ENCODE assay signal across 8 cellular contexts in genomic region chr16:83898463-83899271, GRCh38. TPM values are rescaled to one million over a fixed set of nuclear protein-coding genes. Genes with fewer than 3 reads are reported as not detected.
DNase-seq lines count a peak whose midpoint lies in the region; ATAC-seq and TF ChIP-seq lines count a peak whose summit lies in the region.

TSS of gene MLYCD (plus strand) at chr16:83899115. CDS start at chr16:83899145, 30 bp downstream.

- peaks cover 4% of the 10 kb centered on the region; the same call in 1 of the 2 replicates for H3K79me2 ChIP-seq in OCI-LY7 (ENCODE audit: insufficient read depth, low read depth, low read length)

- H3K27ac ChIP-seq in CD8-positive, alpha-beta memory T cell (ENCODE audit: low read depth, low read length): peak within 1 kb of the TSS; percentile 34
- H3K27ac ChIP-seq in OCI-LY7 (ENCODE audit: low read depth, low read length, poor library complexity, severe bottlenecking) (no peak within 1 kb of the TSS), esophagus (ENCODE audit: low read depth in 2 of 2, low read length in 1 of 2) (peak within 1 kb of the TSS; percentile 93 to 94), muscle layer of colon (ENCODE audit: low read depth, low read length) (peak within 1 kb of the TSS; percentile 72)

- no peak for TF ChIP-seq CTCF in OCI-LY7 (conservative IDR thresholded peaks at IDR 0.05; ENCODE audit: low read length)

- H3K9me3 Mint-ChIP-seq in CD8-positive, alpha-beta memory T cell: no peaks in the 10 kb centered on the region
- no peaks in the 10 kb centered on the region for H3K9me3 Mint-ChIP-seq in activated T-cell treated with anti-CD3 and anti-CD28 coated beads, Interleukin-2, amount 50 U/mL, for 24 hours

- peak within 1 kb of the TSS; percentile 87 to 96 (median 92) for H3K4me3 Mint-ChIP-seq in CD8-positive, alpha-beta memory T cell
- peak within 1 kb of the TSS; percentile 89 for H3K4me3 Mint-ChIP-seq in activated T-cell treated with anti-CD3 and anti-CD28 coated beads, Interleukin-2, amount 50 U/mL, for 24 hours

- no peaks in the 10 kb centered on the region for H3K27me3 ChIP-seq in CD8-positive, alpha-beta memory T cell (ENCODE audit: insufficient read depth, low read length, poor library complexity, severe bottlenecking)
- no peaks in the 10 kb centered on the region for H3K27me3 ChIP-seq in esophagus (ENCODE audit: control insufficient read depth in 1 of 2, insufficient read depth in 2 of 2, low read length in 2 of 2)
- H3K27me3 ChIP-seq in muscle layer of colon (ENCODE audit: control insufficient read depth in 1 of 2, insufficient read depth in 2 of 2, low read length in 2 of 2): no peaks in the 10 kb centered on the region

- ATAC-seq in GM19351 (IDR thresholded peaks at IDR 0.05; ENCODE audit: unreplicated experiment) (peak; percentile 87), HG03460 (IDR thresholded peaks at IDR 0.05; ENCODE audit: unreplicated experiment) (peak; percentile 84)

- H3K27ac Mint-ChIP-seq in CD8-positive, alpha-beta memory T cell: peak within 1 kb of the TSS; percentile 12 to 94 (median 87)
- peak within 1 kb of the TSS; percentile 90 for H3K27ac Mint-ChIP-seq in activated T-cell treated with anti-CD3 and anti-CD28 coated beads, Interleukin-2, amount 50 U/mL, for 24 hours

- peak within 1 kb of the TSS; percentile 78 for H3K9ac ChIP-seq in muscle layer of colon (ENCODE audit: low read length)

- 5% methylated on average over 53 to 69 of the region's 69 CpGs for WGBS in esophagus, 2 donors

- POLR2A ChIA-PET in CD8-positive, alpha-beta memory T cell (lab: Charles Lee): no interaction called here
- POLR2A ChIA-PET in OCI-LY7 (lab: Charles Lee): interaction anchor here (0.5 to 1.2 kb wide), 3 partner anchors 10 to 115 kb away, joined by 3 to 6 read pairs (median 3); no protein-coding TSS in a partner anchor

- H3K4me1 ChIP-seq in CD8-positive, alpha-beta memory T cell (ENCODE audit: insufficient read depth, low read length): peaks cover 25% of the 10 kb centered on the region
- H3K4me1 ChIP-seq in OCI-LY7 (ENCODE audit: insufficient read depth, low read length, poor library complexity, severe bottlenecking) (peaks cover 13% of the 10 kb centered on the region), esophagus (ENCODE audit: control insufficient read depth in 2 of 2, insufficient read depth in 2 of 2, low read length in 1 of 2) (peaks cover 0 to 3% of the 10 kb centered on the region in 2 donors), muscle layer of colon (ENCODE audit: insufficient read depth, low read length) (peaks cover 34% of the 10 kb centered on the region)

- H3K36me3 ChIP-seq in CD8-positive, alpha-beta memory T cell (ENCODE audit: insufficient read depth, low read length): no peaks in the 10 kb centered on the region
- no peaks in the 10 kb centered on the region for H3K36me3 ChIP-seq in OCI-LY7 (ENCODE audit: insufficient read depth, low read length)
- no peaks in the 10 kb centered on the region for H3K36me3 ChIP-seq in esophagus (ENCODE audit: control insufficient read depth in 2 of 2, insufficient read depth in 2 of 2, low read length in 1 of 2)
- no peaks in the 10 kb centered on the region for H3K36me3 ChIP-seq in muscle layer of colon (ENCODE audit: insufficient read depth, low read length)

- peak within 1 kb of the TSS; percentile 100 for H2AFZ ChIP-seq in OCI-LY7 (ENCODE audit: low read length)

- peak within 1 kb of the TSS; percentile 94 for H3K4me2 ChIP-seq in OCI-LY7 (ENCODE audit: low read length)

- intact Hi-C loops in OCI-LY7 (cut with micrococcal nuclease; ENCODE audit: unreplicated experiment): loop anchor here (5.0 kb wide), 1 partner anchor 91 kb away; the partner anchor contains the start of gene HSBP1

- peak within 1 kb of the TSS; percentile 62 for H3K4me3 ChIP-seq in CD8-positive, alpha-beta memory T cell (ENCODE audit: low read length)
- H3K4me3 ChIP-seq in OCI-LY7 (ENCODE audit: low read depth, low read length, poor library complexity, severe bottlenecking) (peak within 1 kb of the TSS; percentile 81), esophagus (ENCODE audit: low read depth in 1 of 2, low read length in 2 of 2) (peak within 1 kb of the TSS; percentile 69 to 88), muscle layer of colon (ENCODE audit: low read depth in 1 of 2, low read length in 2 of 2) (peak within 1 kb of the TSS; percentile 68 to 89)

- H3K27me3 Mint-ChIP-seq in CD8-positive, alpha-beta memory T cell: peaks cover 11 to 21% of the 10 kb centered on the region in 2 donors
- peaks cover 16% of the 10 kb centered on the region for H3K27me3 Mint-ChIP-seq in activated T-cell treated with anti-CD3 and anti-CD28 coated beads, Interleukin-2, amount 50 U/mL, for 24 hours

- peaks cover 30 to 48% (median 44%) of the 10 kb centered on the region in 3 donors for H3K4me1 Mint-ChIP-seq in CD8-positive, alpha-beta memory T cell
- H3K4me1 Mint-ChIP-seq in activated T-cell treated with anti-CD3 and anti-CD28 coated beads, Interleukin-2, amount 50 U/mL, for 24 hours (ENCODE audit: low read depth): peaks cover 39% of the 10 kb centered on the region

- peak; percentile 68 to 80 (median 71) for DNase-seq in CD8-positive, alpha-beta memory T cell
- peak; percentile 84 for DNase-seq in OCI-LY7 (ENCODE audit: low spot score)
- peak; percentile 83 for DNase-seq in activated T-cell treated with anti-CD3 and anti-CD28 coated beads, Interleukin-2, amount 50 U/mL, for 24 hours
- DNase-seq in stimulated activated CD8-positive, alpha-beta memory T cell treated with anti-CD3 and anti-CD28 coated beads, Interleukin-7, amount 100 ng/mL, for 1 hour (ENCODE audit: low read depth in 2 of 2): peak; percentile 35 to 46

- CTCF ChIA-PET in CD8-positive, alpha-beta memory T cell (lab: Charles Lee): interaction anchor here (1.7 kb wide), 1 partner anchor 72 kb away, joined by 4 read pairs; no protein-coding TSS in a partner anchor
- CTCF ChIA-PET in OCI-LY7 (lab: Charles Lee; ENCODE audit: unreplicated experiment): no interaction called here

- peaks cover 0 to 7% (median 0%) of the 10 kb centered on the region in 3 donors for H3K36me3 Mint-ChIP-seq in CD8-positive, alpha-beta memory T cell
- peaks cover 13% of the 10 kb centered on the region for H3K36me3 Mint-ChIP-seq in activated T-cell treated with anti-CD3 and anti-CD28 coated beads, Interleukin-2, amount 50 U/mL, for 24 hours (ENCODE audit: low read depth)

- no TSS peak for BruUV-seq in OCI-LY7 (replicated peaks; lab: Mats Ljungman, UMichigan)

- H4K20me1 ChIP-seq in OCI-LY7 (ENCODE audit: insufficient read depth, low read length): no peaks in the 10 kb centered on the region; the same call in 1 of the 2 replicates

- no peaks in the 10 kb centered on the region for H3K9me2 ChIP-seq in OCI-LY7 (ENCODE audit: insufficient read depth, low read length)

- no peaks in the 10 kb centered on the region for H3K9me3 ChIP-seq in CD8-positive, alpha-beta memory T cell (ENCODE audit: low read length)
- H3K9me3 ChIP-seq in OCI-LY7 (ENCODE audit: low read length) (no peaks in the 10 kb centered on the region), esophagus (ENCODE audit: control insufficient read depth in 2 of 2, insufficient read depth in 1 of 2, low read depth in 1 of 2, low read length in 1 of 2) (no peaks in the 10 kb centered on the region), muscle layer of colon (ENCODE audit: low read length) (no peaks in the 10 kb centered on the region)

RNA-seq across cellular contexts. Expression of gene MLYCD, which starts in this region (rescaled TPM):
- total RNA-seq in CD8-positive, alpha-beta memory T cell: 1 to 10 TPM; 3.8 TPM
- polyA plus RNA-seq in CD8-positive, alpha-beta memory T cell: 2.7 TPM
- total RNA-seq in OCI-LY7 (2014; rRNA removed; shearing (Covaris generic)): 3.2 and 3.5 TPM in 2 replicates
- 10.9 and 11.1 TPM in 2 replicates for total RNA-seq in OCI-LY7 (2022)
- polyA plus RNA-seq in esophagus: 1 to 10 TPM; 1.6 to 2.4 TPM
